ENCODE assay signal across 9 cellular contexts in genomic region chr14:38256358-38256840, GRCh38. TPM values are rescaled to one million over a fixed set of nuclear protein-coding genes. Genes with fewer than 3 reads are reported as not detected.
DNase-seq lines count a peak whose midpoint lies in the region; ATAC-seq and TF ChIP-seq lines count a peak whose summit lies in the region.
"Had no signal": no experiment of that assay in that cellular context is flagged by ENCODE, and none has a peak within 500 bp of the region (broad histone marks: within the 10 kb centered on the region; RNA-seq: fewer than 3 reads in every experiment).

No MANE protein-coding gene starts in this region.

- peak overlapping the region; percentile 57 for H3K27ac ChIP-seq in cingulate gyrus (ENCODE audit: low read depth, low read length)
- peak overlapping the region; percentile 79 to 89 for H3K27ac ChIP-seq in left lung
- H3K27ac ChIP-seq in subcutaneous abdominal adipose tissue (ENCODE audit: low read depth, low read length): peak overlapping the region; percentile 84

- H3K9me3 ChIP-seq in left lung: peaks cover 0 to 2% of the 10 kb centered on the region in 2 donors
- H3K9me3 ChIP-seq in subcutaneous abdominal adipose tissue (ENCODE audit: control insufficient read depth in 5 of 5, low read length in 5 of 5): peaks cover 0 to 5% (median 5%) of the 10 kb centered on the region in 5 donors

- peaks cover 25 to 46% of the 10 kb centered on the region in 2 donors for H3K27me3 ChIP-seq in left lung
- H3K27me3 ChIP-seq in subcutaneous abdominal adipose tissue (ENCODE audit: control insufficient read depth in 5 of 5, insufficient read depth in 4 of 5, low read length in 5 of 5): peaks cover 7 to 20% (median 12%) of the 10 kb centered on the region in 5 donors

- H3K36me3 ChIP-seq in left lung: no peaks in the 10 kb centered on the region
- H3K36me3 ChIP-seq in subcutaneous abdominal adipose tissue (ENCODE audit: control insufficient read depth in 5 of 5, insufficient read depth in 5 of 5, low read length in 5 of 5): no peaks in the 10 kb centered on the region

- H3K9ac ChIP-seq in subcutaneous abdominal adipose tissue (ENCODE audit: low read length in 5 of 5): peak overlapping the region in 1 of 5 donors; percentile 85

- ATAC-seq in left lung: peak; percentile 48
- ATAC-seq: PC-3 had no signal

- H3K4me1 ChIP-seq in left lung: peaks cover 0 to 15% of the 10 kb centered on the region in 2 donors
- H3K4me1 ChIP-seq in subcutaneous abdominal adipose tissue (ENCODE audit: control insufficient read depth in 5 of 5, insufficient read depth in 5 of 5, low read length in 5 of 5): peaks cover 0 to 18% (median 16%) of the 10 kb centered on the region in 5 donors

- intact Hi-C loops in left lung (cut with DNase I): loop anchor here in 1 of 2 donors (5.0 kb wide), 1 partner anchor 36 kb away; no protein-coding TSS in a partner anchor

- H3K4me3 ChIP-seq in left lung (peak overlapping the region in 1 of 2 donors; percentile 42), subcutaneous abdominal adipose tissue (ENCODE audit: low read depth in 1 of 5, low read length in 5 of 5) (peak overlapping the region; percentile 26 to 90 (median 75))

- DNase-seq in NCI-H748 (lab: John Stamatoyannopoulos, UW; ENCODE audit: unreplicated experiment) (peak; percentile 37), NCI-H748 treated with DMSO at 0.1 percent for 48 hours (lab: John Stamatoyannopoulos, UW) (no peak), left lung (no peak), nucleus accumbens (lab: John Stamatoyannopoulos, UW) (no peak), NCI-H2029 treated with DMSO at 0.1 percent for 48 hours (lab: John Stamatoyannopoulos, UW) (no peak), SKM-1 treated with dmso at 0.1 percent for 144 hours (lab: John Stamatoyannopoulos, UW; ENCODE audit: unreplicated experiment) (no peak)
- DNase-seq: PC-3 had no signal

- no peak for TF ChIP-seq CTCF in left lung (IDR thresholded peaks at IDR 0.05)

RNA-seq across cellular contexts. Expression of gene CLEC14A, which starts 0.5 kb away (rescaled TPM):
- total RNA-seq in left lung: 10 to 100 TPM; 34.7 to 73.8 TPM
- total RNA-seq: PC-3 had no signal

RNA-seq across cellular contexts. Expression of gene SSTR1, which starts 48.7 kb away (rescaled TPM):
- total RNA-seq in left lung: 1 to 10 TPM; 4.3 to 6.6 TPM
